2 cellular contexts compared by ENCODE assay signal in the genomic region with DNA sequence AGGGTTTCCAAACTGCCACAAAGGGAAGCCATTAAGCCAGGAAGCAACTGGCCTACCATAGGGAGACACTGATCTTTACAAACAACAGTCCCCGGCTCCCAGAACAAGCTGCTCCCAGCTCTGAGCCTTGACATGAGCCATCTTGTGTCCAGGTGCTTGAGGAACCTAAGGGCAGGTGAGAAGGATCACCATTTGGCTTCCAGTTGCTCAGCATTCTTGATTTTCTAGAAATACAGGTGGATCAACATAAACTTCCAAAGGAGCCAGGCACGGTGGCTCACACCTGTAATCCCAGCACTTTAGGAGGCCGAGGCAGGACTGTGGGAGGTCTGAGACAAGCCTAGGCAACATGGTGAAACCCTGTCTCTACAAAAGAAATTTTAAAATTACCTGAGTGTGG.
TF ChIP-seq lines count a peak whose summit lies in the region.

No MANE protein-coding gene starts in this region.

TF ChIP-seq in A549, 52 proteins besides CTCF, POLR2A, EP300 and RAD21 (continued from another document):
- TF ChIP-seq HOXB5 (CRISPR knock-in tag; IDR thresholded peaks at IDR 0.05): no peak
- no peak for TF ChIP-seq ESRRA (IDR thresholded peaks at IDR 0.05; ENCODE audit: borderline replicate concordance, low read length)
- TF ChIP-seq, protein P1, sequence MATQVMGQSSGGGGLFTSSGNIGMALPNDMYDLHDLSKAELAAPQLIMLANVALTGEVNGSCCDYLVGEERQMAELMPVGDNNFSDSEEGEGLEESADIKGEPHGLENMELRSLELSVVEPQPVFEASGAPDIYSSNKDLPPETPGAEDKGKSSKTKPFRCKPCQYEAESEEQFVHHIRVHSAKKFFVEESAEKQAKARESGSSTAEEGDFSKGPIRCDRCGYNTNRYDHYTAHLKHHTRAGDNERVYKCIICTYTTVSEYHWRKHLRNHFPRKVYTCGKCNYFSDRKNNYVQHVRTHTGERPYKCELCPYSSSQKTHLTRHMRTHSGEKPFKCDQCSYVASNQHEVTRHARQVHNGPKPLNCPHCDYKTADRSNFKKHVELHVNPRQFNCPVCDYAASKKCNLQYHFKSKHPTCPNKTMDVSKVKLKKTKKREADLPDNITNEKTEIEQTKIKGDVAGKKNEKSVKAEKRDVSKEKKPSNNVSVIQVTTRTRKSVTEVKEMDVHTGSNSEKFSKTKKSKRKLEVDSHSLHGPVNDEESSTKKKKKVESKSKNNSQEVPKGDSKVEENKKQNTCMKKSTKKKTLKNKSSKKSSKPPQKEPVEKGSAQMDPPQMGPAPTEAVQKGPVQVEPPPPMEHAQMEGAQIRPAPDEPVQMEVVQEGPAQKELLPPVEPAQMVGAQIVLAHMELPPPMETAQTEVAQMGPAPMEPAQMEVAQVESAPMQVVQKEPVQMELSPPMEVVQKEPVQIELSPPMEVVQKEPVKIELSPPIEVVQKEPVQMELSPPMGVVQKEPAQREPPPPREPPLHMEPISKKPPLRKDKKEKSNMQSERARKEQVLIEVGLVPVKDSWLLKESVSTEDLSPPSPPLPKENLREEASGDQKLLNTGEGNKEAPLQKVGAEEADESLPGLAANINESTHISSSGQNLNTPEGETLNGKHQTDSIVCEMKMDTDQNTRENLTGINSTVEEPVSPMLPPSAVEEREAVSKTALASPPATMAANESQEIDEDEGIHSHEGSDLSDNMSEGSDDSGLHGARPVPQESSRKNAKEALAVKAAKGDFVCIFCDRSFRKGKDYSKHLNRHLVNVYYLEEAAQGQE (IDR thresholded peaks at IDR 0.05): no peak
- TF ChIP-seq CBX2 (IDR thresholded peaks at IDR 0.05; ENCODE audit: borderline replicate concordance, low read depth): no peak

TF ChIP-seq in neural cell, 6 proteins besides CTCF, POLR2A, EP300 and RAD21 (continued from another document):
- TF ChIP-seq, protein P1 (IDR thresholded peaks at IDR 0.05; ENCODE audit: borderline replicate concordance): no peak
- TF ChIP-seq TAF1 (IDR thresholded peaks at IDR 0.05; ENCODE audit: low read depth): no peak
- TF ChIP-seq SMC3 (conservative IDR thresholded peaks at IDR 0.05; ENCODE audit: poor library complexity): no peak
TF ChIP-seq in neural cell: peak in this region for 0.
